8 cellular contexts compared by ENCODE assay signal in the genomic region with DNA sequence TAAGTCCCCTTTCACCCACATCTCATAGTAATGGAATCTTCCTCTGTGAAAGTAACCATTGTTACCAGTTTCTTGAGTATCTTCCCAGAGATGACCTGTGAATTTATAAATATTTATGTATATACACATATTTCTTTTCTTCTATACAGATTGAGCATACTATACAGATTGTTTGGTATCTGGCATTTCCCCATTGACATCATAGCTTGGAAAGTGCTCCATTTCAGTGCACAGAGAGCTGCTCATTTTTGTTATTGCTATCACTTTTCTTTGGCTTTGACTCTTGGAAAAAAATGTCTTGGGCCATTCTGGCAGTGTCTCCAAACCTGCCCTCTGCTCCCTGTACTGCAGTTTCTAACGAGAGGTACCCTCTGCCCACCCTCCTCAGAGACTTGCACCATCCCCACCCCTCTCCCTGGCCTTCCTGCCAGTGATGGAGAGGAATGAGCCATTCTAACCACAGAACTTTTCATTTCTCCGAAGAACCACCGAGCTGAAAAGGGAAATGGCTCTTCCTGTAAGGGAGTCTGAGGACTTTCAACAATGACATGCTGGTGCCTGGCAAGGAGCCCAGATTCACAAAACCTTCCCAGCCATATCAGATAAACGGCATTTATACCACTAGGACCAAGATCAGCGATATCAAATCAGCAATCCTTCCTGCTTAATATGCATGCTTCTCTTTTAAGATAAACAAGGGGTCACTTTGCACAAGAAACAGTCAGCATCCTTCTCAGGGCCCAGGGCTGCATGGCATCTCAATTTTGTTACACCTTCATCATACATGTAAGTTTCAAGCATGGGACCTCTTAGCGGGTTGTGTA. TPM values are rescaled to one million over a fixed set of nuclear protein-coding genes. Genes with fewer than 3 reads are reported as not detected.
A peak's percentile ranks its signal among the peaks of the same experiment; 100 is the strongest.
DNase-seq lines count a peak whose midpoint lies in the region; ATAC-seq and TF ChIP-seq lines count a peak whose summit lies in the region.

No MANE protein-coding gene starts in this region.

- H3K9me3 ChIP-seq in SJSA1 (replicated peaks) (peaks cover 4% of the 10 kb centered on the region; the same call in 1 of the 2 replicates), psoas muscle (no peaks in the 10 kb centered on the region)

- DNase-seq in EL = peak; percentile 63
- peak; percentile 82 to 83 for DNase-seq in SJSA1 (ENCODE audit: low read depth in 1 of 2, low spot score in 2 of 2)
- DNase-seq in cardiac fibroblast (ENCODE audit: low read depth in 2 of 2) = peak; percentile 61 to 62
- DNase-seq in psoas muscle = peak in 1 of 2 donors; percentile 21
- no peak for DNase-seq in cortex of kidney (lab: John Stamatoyannopoulos, UW)
- no peak for DNase-seq in DMS114 treated with DMSO at 0.1 percent for 48 hours (lab: John Stamatoyannopoulos, UW; ENCODE audit: unreplicated experiment)

- no peaks in the 10 kb centered on the region for H3K36me3 ChIP-seq in SJSA1
- H3K36me3 ChIP-seq in psoas muscle (ENCODE audit: insufficient read depth in 1 of 2, low read depth in 1 of 2) = no peaks in the 10 kb centered on the region

- TF ChIP-seq CTCF in cardiac fibroblast (IDR thresholded peaks at IDR 0.05; ENCODE audit: low read depth, low read length) (no peak), psoas muscle (IDR thresholded peaks at IDR 0.05) (no peak)

- H3K4me1 ChIP-seq in SJSA1 (replicated peaks) (peaks cover 51% of the 10 kb centered on the region), psoas muscle (no peaks in the 10 kb centered on the region)

- 26 to 32% (median 27%) methylated on average over 6 of the region's 6 CpGs for WGBS in psoas muscle, 3 donors

- intact Hi-C loops in psoas muscle (cut with DNase I) = no loop called here

- ATAC-seq in HG02885 (IDR thresholded peaks at IDR 0.05; ENCODE audit: poor library complexity, unreplicated experiment) = peak; percentile 71
- no peak for ATAC-seq in psoas muscle
- ATAC-seq in GM18861 (IDR thresholded peaks at IDR 0.05; ENCODE audit: unreplicated experiment) = no peak

- no peaks in the 10 kb centered on the region for H3K27me3 ChIP-seq in SJSA1 (replicated peaks)
- H3K27me3 ChIP-seq in psoas muscle (ENCODE audit: insufficient read depth in 3 of 3, low read length in 2 of 3) = peaks cover 0 to 3% (median 0%) of the 10 kb centered on the region in 3 donors

- H3K4me3 ChIP-seq in SJSA1 = no peak overlapping the region
- H3K4me3 ChIP-seq in cardiac fibroblast (replicated peaks in 1 of 2; ENCODE audit: low read depth in 2 of 2, low read length in 2 of 2) = no peak overlapping the region
- peak overlapping the region; percentile 4 for H3K4me3 ChIP-seq in psoas muscle

- H3K27ac ChIP-seq in SJSA1 (peak overlapping the region; percentile 88), psoas muscle (no peak overlapping the region)

RNA-seq across cellular contexts. Expression of gene CCSER2, which starts 19.7 kb away (rescaled TPM):
- total RNA-seq in SJSA1 (2014; rRNA removed; shearing (Covaris generic)) = 32.3 and 45.0 TPM in 2 replicates
- total RNA-seq in psoas muscle = 100 to 1,000 TPM in 3 of 4 donors, 10 to 100 TPM in 1; 65.7 to 122 (median 114) TPM
- 10 to 100 TPM; 12.5 to 56.4 (median 28.8) TPM for polyA plus RNA-seq in psoas muscle

Comparison
In these comparisons a context has a peak if more than half of its experiments do, and no peak if none do; other contexts are left out.
1. DNase-seq: peak in EL (single experiment), SJSA1 (2 of 2) and cardiac fibroblast (2 of 2); none in cortex of kidney (single experiment) and DMS114 treated with DMSO at 0.1 percent for 48 hours (single experiment).